In the genomic region with DNA sequence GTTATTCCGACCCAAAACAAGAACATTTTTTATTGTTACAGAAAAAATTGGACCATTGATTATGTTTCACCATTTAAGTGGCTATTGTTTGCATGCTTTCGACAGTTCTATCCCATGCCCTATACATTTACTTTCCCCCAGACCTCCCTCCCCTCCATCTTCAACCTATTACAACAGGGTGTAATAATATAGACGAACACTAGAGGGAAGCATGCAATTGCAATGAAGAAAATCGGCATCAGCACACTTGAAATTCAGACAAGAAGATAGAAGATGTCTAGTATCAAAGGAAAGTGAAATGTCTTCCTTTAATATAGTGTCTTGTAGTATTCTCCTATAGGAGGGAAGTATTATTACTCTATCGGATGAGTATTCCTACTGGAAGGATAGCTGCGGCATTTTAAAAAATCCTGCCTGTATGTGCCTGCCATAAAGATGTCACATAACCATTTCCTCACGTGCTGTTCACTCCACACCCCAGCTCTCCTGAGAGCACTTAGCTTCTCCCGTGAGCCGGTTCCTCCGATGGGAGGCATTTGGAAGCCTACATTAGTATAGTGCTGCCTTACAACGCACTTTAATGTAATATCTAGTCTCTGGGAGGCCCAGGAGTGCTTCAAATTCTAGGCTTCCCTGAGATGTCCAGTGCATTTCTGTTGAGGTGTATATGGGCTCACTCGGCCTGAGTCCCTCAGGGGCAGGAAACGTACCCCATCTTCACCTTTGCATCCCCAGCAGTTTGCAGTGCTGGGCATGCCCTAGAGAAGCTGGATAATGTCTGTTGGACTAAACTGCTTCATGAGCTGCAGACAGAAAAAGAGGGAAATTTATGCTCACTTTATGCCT, we compare ENCODE assay signal across 9 cellular contexts. TPM values are rescaled to one million over a fixed set of nuclear protein-coding genes. Genes with fewer than 3 reads are reported as not detected.
DNase-seq lines count a peak whose midpoint lies in the region; ATAC-seq, FAIRE-seq and TF ChIP-seq lines count a peak whose summit lies in the region.
"Had no signal": no experiment of that assay in that cellular context is flagged by ENCODE, and none has a peak within 500 bp of the region (broad histone marks: within the 10 kb centered on the region; RNA-seq: fewer than 3 reads in every experiment).

No MANE protein-coding gene starts in this region.

- H3K79me2 ChIP-seq in K562 (ENCODE audit: control insufficient read depth, insufficient read depth, low read length): no peaks in the 10 kb centered on the region

- H3K4me1 ChIP-seq in K562 (replicated peaks in 1 of 2; ENCODE audit: control insufficient read depth in 2 of 2, insufficient read depth in 2 of 2, low read length in 2 of 2): peaks cover 9 to 15% of the 10 kb centered on the region in 2 experiments; a peak in 4 of 5 replicates

- H3K9me1 ChIP-seq in K562 (ENCODE audit: control insufficient read depth, insufficient read depth, low read length): no peaks in the 10 kb centered on the region

- intact Hi-C loops in Calu3 (cut with micrococcal nuclease; ENCODE audit: unreplicated experiment) (loop anchor here (1.0 to 2.0 kb wide), 6 partner anchors 41 to 425 kb away; partner anchors contain the start of gene SIAH2), K562 (cut with micrococcal nuclease) (loop anchor here (1.0 to 10.0 kb wide), 5 partner anchors 66 to 426 kb away; no protein-coding TSS in a partner anchor)

- DNase-seq in Calu3 (no peak), HT1080 (ENCODE audit: low read depth) (peak; percentile 66), NCI-H748 (lab: John Stamatoyannopoulos, UW; ENCODE audit: unreplicated experiment) (peak; percentile 55), K562 (ENCODE audit: extremely low read depth in 1 of 4, low spot score in 3 of 4) (peak; percentile 71 to 76 (median 71)), inferior parietal cortex (ENCODE audit: extremely low spot score) (peak; percentile 82)
- peak in 1 of 2 donors; percentile 29 for DNase-seq in stimulated activated naive CD8-positive, alpha-beta T cell treated with anti-CD3 and anti-CD28 coated beads, Interleukin-15, amount 100 ng/mL, for 72 hours
- DNase-seq in activated CD8-positive, alpha-beta memory T cell treated with anti-CD3 and anti-CD28 coated beads for 24 hours: no peak

- no peak overlapping the region for H3K4me3 ChIP-seq in K562

- ATAC-seq in GM19438 (IDR thresholded peaks at IDR 0.05; ENCODE audit: low read depth, unreplicated experiment): peak; percentile 63
- peak; percentile 76 for ATAC-seq in K562
- ATAC-seq in stimulated activated naive CD8-positive, alpha-beta T cell treated with anti-CD3 and anti-CD28 coated beads, Interleukin-15, amount 100 ng/mL, for 72 hours: peak; percentile 68

- H4K20me1 ChIP-seq in K562 (replicated peaks; ENCODE audit: control insufficient read depth, insufficient read depth, low read length): no peaks in the 10 kb centered on the region

- in situ Hi-C loops in K562 (cut with MboI): loop anchor here (5.0 to 10.0 kb wide), 2 partner anchors 51 to 123 kb away; no protein-coding TSS in a partner anchor

- peaks cover 18% of the 10 kb centered on the region for H3K4me1 Mint-ChIP-seq in Calu3 (ENCODE audit: low read depth, unreplicated experiment)
- peaks cover 41% of the 10 kb centered on the region for H3K4me1 Mint-ChIP-seq in stimulated activated naive CD8-positive, alpha-beta T cell treated with anti-CD3 and anti-CD28 coated beads, Interleukin-15, amount 100 ng/mL, for 72 hours

- BruUV-seq in Calu3 (replicated peaks; lab: Mats Ljungman, UMichigan): no TSS peak
- BruUV-seq in K562 (replicated peaks; lab: Mats Ljungman, UMichigan): no TSS peak

- no peak overlapping the region for H3K4me3 Mint-ChIP-seq in Calu3 (ENCODE audit: low read depth, unreplicated experiment)
- peak overlapping the region; percentile 13 to 20 for H3K4me3 Mint-ChIP-seq in stimulated activated naive CD8-positive, alpha-beta T cell treated with anti-CD3 and anti-CD28 coated beads, Interleukin-15, amount 100 ng/mL, for 72 hours

- H3K9me3 ChIP-seq in K562 (replicated peaks; ENCODE audit: control insufficient read depth, insufficient read depth, low read depth, low read length): no peaks in the 10 kb centered on the region

- no peak overlapping the region for H3K27ac Mint-ChIP-seq in Calu3 (ENCODE audit: unreplicated experiment)
- H3K27ac Mint-ChIP-seq in stimulated activated naive CD8-positive, alpha-beta T cell treated with anti-CD3 and anti-CD28 coated beads, Interleukin-15, amount 100 ng/mL, for 72 hours: no peak overlapping the region

- peak; percentile 90 to 98 for TF ChIP-seq RAD21 in K562 (CRISPR knock-in tag; conservative IDR thresholded peaks at IDR 0.05 in 1 of 2, IDR thresholded peaks at IDR 0.05 in 1 of 2)

- no peaks in the 10 kb centered on the region for H3K36me3 ChIP-seq in K562 (ENCODE audit: control insufficient read depth, insufficient read depth, low read length)

- CTCF ChIA-PET in Calu3 (lab: Charles Lee): interaction anchor here (0.6 to 2.0 kb wide), 3 partner anchors 18 to 143 kb away, joined by 5 to 11 read pairs (median 6); partner anchors contain the start of gene ERICH6
- CTCF ChIA-PET in K562 (lab: Yijun Ruan, JAX; ENCODE audit: low intra/inter-chr PET ratio): interaction anchor here (0.6 to 1.8 kb wide), 7 partner anchors 65 to 845 kb away, joined by 3 to 9 read pairs (median 4); no protein-coding TSS in a partner anchor

- H3K9me3 Mint-ChIP-seq in Calu3 (ENCODE audit: low read depth, unreplicated experiment): no peaks in the 10 kb centered on the region
- no peaks in the 10 kb centered on the region for H3K9me3 Mint-ChIP-seq in stimulated activated naive CD8-positive, alpha-beta T cell treated with anti-CD3 and anti-CD28 coated beads, Interleukin-15, amount 100 ng/mL, for 72 hours

- no peak overlapping the region; a peak in 1 of 4 replicates for H3K9ac ChIP-seq in K562 (ENCODE audit: insufficient read depth in 1 of 2, low read depth in 2 of 2, low read length in 2 of 2)

- peak overlapping the region; percentile 82 for H2AFZ ChIP-seq in K562 (ENCODE audit: low read depth, low read length)

- no peaks in the 10 kb centered on the region for H3K27me3 ChIP-seq in K562 (ENCODE audit: control insufficient read depth in 2 of 2, insufficient read depth in 2 of 2, low read length in 2 of 2)

- TF ChIP-seq EP300 in K562 (IDR thresholded peaks at IDR 0.05; ENCODE audit: low read length): no peak

- no peak for TF ChIP-seq POLR2A in K562 (conservative IDR thresholded peaks at IDR 0.05)

- peak; percentile 77 for FAIRE-seq in K562 (lab: Jason Lieb, UNC)

- H3K4me2 ChIP-seq in K562 (ENCODE audit: insufficient read depth, low read length): peak overlapping the region; percentile 34; the same call in 1 of the 2 replicates

- no peaks in the 10 kb centered on the region for H3K27me3 Mint-ChIP-seq in Calu3 (ENCODE audit: unreplicated experiment)
- H3K27me3 Mint-ChIP-seq in stimulated activated naive CD8-positive, alpha-beta T cell treated with anti-CD3 and anti-CD28 coated beads, Interleukin-15, amount 100 ng/mL, for 72 hours: no peaks in the 10 kb centered on the region

- WGBS in K562 (ENCODE audit: insufficient coverage, low coverage, missing lambda C conversion rate): 12% methylated on average over 13 of the region's 13 CpGs

- H3K36me3 Mint-ChIP-seq in Calu3 (ENCODE audit: insufficient read depth, unreplicated experiment): no peaks in the 10 kb centered on the region

- TF ChIP-seq CTCF in Calu3 (IDR thresholded peaks at IDR 0.05; ENCODE audit: unreplicated experiment) (peak; percentile 85), K562 (IDR thresholded peaks at IDR 0.05 in 2 of 3, conservative IDR thresholded peaks at IDR 0.05 in 1 of 3; ENCODE audit: insufficient read depth in 2 of 3, low read depth in 1 of 3, low read length in 3 of 3) (peak; percentile 72 to 92 (median 74); a peak in 5 of 6 replicates)

- POLR2A ChIA-PET in K562 (lab: Yijun Ruan, JAX): interaction anchor here (0.5 to 0.6 kb wide), 2 partner anchors 143 to 175 kb away, joined by 3 read pairs; partner anchors contain the start of gene SERP1

- no peak overlapping the region for H3K27ac ChIP-seq in K562 (ENCODE audit: extremely low read depth, low read depth, low read length)

RNA-seq across cellular contexts. Expression of gene ERICH6, which starts 17.8 kb away (rescaled TPM):
- total RNA-seq in Calu3 (2022): 0.29 TPM in 1 of 2 replicates, not detected in the other
- total RNA-seq in HT1080 (2014; rRNA removed; shearing (Covaris generic)): not detected in 2 replicates
- 0.03 TPM in 1 of 2 replicates, not detected in the other for polyA plus RNA-seq in HT1080 (2015; cell fraction: cytosol; rRNA removed)
- polyA plus RNA-seq in HT1080 (2015; cell fraction: nucleus; rRNA removed): 0.10 TPM in 1 of 2 replicates, not detected in the other
- 0.14 TPM in 1 of 2 replicates, not detected in the other for total RNA-seq in K562 (2011; cell fraction: chromatin; rRNA removed; ENCODE audit: low replicate concordance)
- total RNA-seq in K562 (2011; cell fraction: nucleolus; rRNA removed): not detected in 2 replicates
- total RNA-seq in K562 (2011; cell fraction: nucleoplasm; rRNA removed): not detected in 2 replicates
- not detected in 2 replicates for total RNA-seq in K562 (2014; rRNA removed)
- total RNA-seq in K562 (2014; rRNA removed; fragmentation: Illumina TruSeq; extraction: Trizol): not detected in 2 replicates
- total RNA-seq in K562 (2015; rRNA removed; fragmentation: Illumina TruSeq; extraction: Trizol): not detected in 2 replicates
- not detected in 2 replicates for total RNA-seq in K562 (2021)
- not detected in 2 replicates for polyA plus RNA-seq in K562 (2011; rRNA removed)
- not detected in 2 replicates for polyA plus RNA-seq in K562 (2011; cell fraction: cytosol; rRNA removed)
- not detected in 2 replicates for polyA plus RNA-seq in K562 (2011; cell fraction: nucleus; rRNA removed)
- polyA plus RNA-seq in K562 (2012): not detected in 2 replicates
- not detected in 2 replicates for polyA plus RNA-seq in K562 (2014; fragmentation: Illumina TruSeq; extraction: Trizol)
- not detected for polyA plus RNA-seq in K562 (2014; fragmentation: Nextera tagmentation; extraction: Ambion mirVana)
- polyA plus RNA-seq in K562 (2014; rRNA removed): not detected in 2 replicates
- not detected in 2 replicates for polyA minus RNA-seq in K562 (2011; rRNA and poly(A)+ RNA removed)
- polyA minus RNA-seq in K562 (2011; cell fraction: cytosol; rRNA and poly(A)+ RNA removed): not detected in 2 replicates
- polyA minus RNA-seq in K562 (2011; cell fraction: nucleus; rRNA and poly(A)+ RNA removed): 0.13 TPM in 1 of 2 replicates, not detected in the other
- total RNA-seq: T-helper 1 cell treated with Interleukin-12 subunit alpha and Interleukin-12 subunit beta and Interleukin-4 antibody, amounts not matched to agents 30 ng/mL and 1 ng/mL, for 36 hours had no signal

RNA-seq across cellular contexts. Expression of gene SIAH2, which starts 41.5 kb away (rescaled TPM):
- total RNA-seq in Calu3 (2022) (30.6 and 33.6 TPM in 2 replicates), K562 (2014; rRNA removed) (39.0 and 52.8 TPM in 2 replicates), K562 (2014; rRNA removed; fragmentation: Illumina TruSeq; extraction: Trizol) (22.6 and 23.4 TPM in 2 replicates), K562 (2015; rRNA removed; fragmentation: Illumina TruSeq; extraction: Trizol) (24.6 and 24.8 TPM in 2 replicates), K562 (2021) (32.9 and 33.6 TPM in 2 replicates)
- 44.3 and 71.8 TPM in 2 replicates for total RNA-seq in HT1080 (2014; rRNA removed; shearing (Covaris generic))
- polyA plus RNA-seq in HT1080 (2015; cell fraction: cytosol; rRNA removed): 40.9 and 44.3 TPM in 2 replicates
- 21.4 and 22.3 TPM in 2 replicates for polyA plus RNA-seq in HT1080 (2015; cell fraction: nucleus; rRNA removed)
- 10.4 and 14.0 TPM in 2 replicates for total RNA-seq in K562 (2011; cell fraction: chromatin; rRNA removed; ENCODE audit: low replicate concordance)
- total RNA-seq in K562 (2011; cell fraction: nucleolus; rRNA removed): 19.2 and 21.1 TPM in 2 replicates
- total RNA-seq in K562 (2011; cell fraction: nucleoplasm; rRNA removed): 14.0 and 17.1 TPM in 2 replicates
- polyA plus RNA-seq in K562 (2011; rRNA removed) (34.9 and 37.8 TPM in 2 replicates), K562 (2014; fragmentation: Illumina TruSeq; extraction: Trizol) (26.9 and 34.4 TPM in 2 replicates), K562 (2014; fragmentation: Nextera tagmentation; extraction: Ambion mirVana) (1 to 10 TPM; 4.8 to 7.5 TPM), K562 (2014; rRNA removed) (29.9 and 34.5 TPM in 2 replicates)
- 51.5 and 163 TPM in 2 replicates for polyA plus RNA-seq in K562 (2011; cell fraction: cytosol; rRNA removed)
- polyA plus RNA-seq in K562 (2011; cell fraction: nucleus; rRNA removed): 35.1 and 65.2 TPM in 2 replicates
- polyA plus RNA-seq in K562 (2012): 19.7 and 22.9 TPM in 2 replicates
- 25.2 and 48.9 TPM in 2 replicates for polyA minus RNA-seq in K562 (2011; rRNA and poly(A)+ RNA removed)
- polyA minus RNA-seq in K562 (2011; cell fraction: cytosol; rRNA and poly(A)+ RNA removed): 32.4 and 42.9 TPM in 2 replicates
- polyA minus RNA-seq in K562 (2011; cell fraction: nucleus; rRNA and poly(A)+ RNA removed): 12.4 and 12.8 TPM in 2 replicates

Comparison
In these comparisons a context has a peak if more than half of its experiments do, and no peak if none do; other contexts are left out.
1. DNase-seq: peak in HT1080 (single experiment), NCI-H748 (single experiment), K562 (4 of 4) and inferior parietal cortex (single experiment); none in Calu3 (single experiment) and activated CD8-positive, alpha-beta memory T cell treated with anti-CD3 and anti-CD28 coated beads for 24 hours (single experiment).
2. Peak in every context shown above with its lines, with median percentiles within 50 percentile points of each other: ATAC-seq.